In genomic region chr15:66931768-66932633, GRCh38 we compare ENCODE assay signal across 1 cellular context.
TF ChIP-seq lines count a peak whose summit lies in the region.

No MANE protein-coding gene starts in this region.

TF ChIP-seq in HepG2, 621 proteins besides CTCF, POLR2A, EP300 and RAD21 (continued from another document and continues in another):
- TF ChIP-seq HNF4G (IDR thresholded peaks at IDR 0.05; ENCODE audit: borderline replicate concordance, low read depth, low read length): peak; percentile 28; the same call in 1 of the 2 replicates
- TF ChIP-seq HNF4G (CRISPR knock-in tag; IDR thresholded peaks at IDR 0.05; ENCODE audit: borderline replicate concordance, low read depth): no peak
- TF ChIP-seq ATF7-NPFF (CRISPR knock-in tag; IDR thresholded peaks at IDR 0.05; ENCODE audit: low read depth): no peak
- TF ChIP-seq FOXK1 (CRISPR knock-in tag; IDR thresholded peaks at IDR 0.05; ENCODE audit: borderline replicate concordance, low read depth): peak; percentile 57; the same call in 1 of the 2 replicates
- peak; percentile 92 for TF ChIP-seq ZSCAN29 (CRISPR knock-in tag; conservative IDR thresholded peaks at IDR 0.05)
- no peak for TF ChIP-seq ZNF75D (CRISPR knock-in tag; IDR thresholded peaks at IDR 0.05; ENCODE audit: borderline replicate concordance)
- peak; percentile 81; the same call in 1 of the 2 replicates for TF ChIP-seq TARDBP (CRISPR knock-in tag; IDR thresholded peaks at IDR 0.05)
- no peak for TF ChIP-seq HIVEP1 (CRISPR knock-in tag; IDR thresholded peaks at IDR 0.05)
- TF ChIP-seq ZGPAT (CRISPR knock-in tag; IDR thresholded peaks at IDR 0.05): peak; percentile 22; the same call in 1 of the 2 replicates
- TF ChIP-seq ZBTB49 (CRISPR knock-in tag; IDR thresholded peaks at IDR 0.05; ENCODE audit: borderline replicate concordance): no peak
- TF ChIP-seq ZNF160 (CRISPR knock-in tag; IDR thresholded peaks at IDR 0.05): no peak
- no peak; the same call in 1 of the 2 replicates for TF ChIP-seq ZNF652 (CRISPR knock-in tag; IDR thresholded peaks at IDR 0.05; ENCODE audit: borderline replicate concordance, low read depth)
- TF ChIP-seq POLR2AphosphoS5 (IDR thresholded peaks at IDR 0.05; ENCODE audit: low read depth, low read length): no peak
- TF ChIP-seq ZBTB3 (CRISPR knock-in tag; IDR thresholded peaks at IDR 0.05; ENCODE audit: borderline replicate concordance, low read depth): no peak
- peak; percentile 86 for TF ChIP-seq ZNF646 (CRISPR knock-in tag; IDR thresholded peaks at IDR 0.05)
- peak; percentile 37 for TF ChIP-seq ZBTB38 (CRISPR knock-in tag; IDR thresholded peaks at IDR 0.05)
- TF ChIP-seq MTERF4 (CRISPR knock-in tag; IDR thresholded peaks at IDR 0.05): 0 out of 2 replicates have a peak, but pooled peaks have one; percentile 27
- TF ChIP-seq IRF9 (CRISPR knock-in tag; IDR thresholded peaks at IDR 0.05; ENCODE audit: borderline replicate concordance): 0 out of 2 replicates have a peak, but pooled peaks have one; percentile 54
- peak; percentile 64 for TF ChIP-seq ZNF772 (CRISPR knock-in tag; IDR thresholded peaks at IDR 0.05)
- no peak for TF ChIP-seq AGO1 (IDR thresholded peaks at IDR 0.05; ENCODE audit: low read depth, low read length, poor library complexity, severe bottlenecking)
- TF ChIP-seq ARID3A (IDR thresholded peaks at IDR 0.05; ENCODE audit: low read depth, low read length): no peak
- TF ChIP-seq UBTF (CRISPR knock-in tag; IDR thresholded peaks at IDR 0.05): peak; percentile 55; the same call in 1 of the 2 replicates
- TF ChIP-seq ZNF276 (CRISPR knock-in tag; IDR thresholded peaks at IDR 0.05; ENCODE audit: low read depth): no peak; the same call in 1 of the 2 replicates
- no peak for TF ChIP-seq RBM22 (optimal IDR thresholded peaks at IDR 0.05; ENCODE audit: low read length)
- TF ChIP-seq PATZ1 (CRISPR knock-in tag; IDR thresholded peaks at IDR 0.05): peak; percentile 79
- TF ChIP-seq SOX6 (IDR thresholded peaks at IDR 0.05): no peak
- TF ChIP-seq SOX6 (CRISPR knock-in tag; IDR thresholded peaks at IDR 0.05): peak; percentile 66; the same call in 1 of the 2 replicates
- 0 out of 2 replicates have a peak, but pooled peaks have one; percentile 42 for TF ChIP-seq SAFB2 (CRISPR knock-in tag; IDR thresholded peaks at IDR 0.05; ENCODE audit: borderline replicate concordance, low read depth)
